ENCODE assay signal across 25 cellular contexts in genomic region chrX:146127617-146128016, GRCh38.
"Had no signal": no experiment of that assay in that cellular context is flagged by ENCODE, and none has a peak within 500 bp of the region (broad histone marks: within the 10 kb centered on the region; RNA-seq: fewer than 3 reads in every experiment).

No MANE protein-coding gene starts in this region.

- H3K27me3 ChIP-seq: esophagus muscularis mucosa, foreskin keratinocyte, gastroesophageal sphincter, heart right ventricle, left lung had no signal

- H3K36me3 Mint-ChIP-seq: mesothelial cell of epicardium; naive B cell; naive thymus-derived CD8-positive, alpha-beta T cell had no signal

- H3K27me3 Mint-ChIP-seq: naive B cell; naive thymus-derived CD8-positive, alpha-beta T cell had no signal

- H3K4me1 ChIP-seq: esophagus muscularis mucosa, foreskin keratinocyte, gastroesophageal sphincter, heart right ventricle, left lung, lower lobe of right lung had no signal

- H3K27ac Mint-ChIP-seq: mesothelial cell of epicardium; naive B cell; naive thymus-derived CD8-positive, alpha-beta T cell had no signal

- H3K4me3 Mint-ChIP-seq: mesothelial cell of epicardium; naive B cell; naive thymus-derived CD8-positive, alpha-beta T cell had no signal

- DNase-seq: dermis blood vessel endothelial cell; dorsolateral prefrontal cortex; effector CD4-positive, alpha-beta T cell; effector memory CD4-positive, alpha-beta T cell; foreskin keratinocyte; glutamatergic neuron; head of caudate nucleus; heart right ventricle; hippocampal formation; left cardiac atrium; left lung; left ventricle myocardium superior; lower lobe of right lung; mesenchymal stem cell; mucosa of descending colon; naive B cell; naive thymus-derived CD8-positive, alpha-beta T cell had no signal

- H3K9me3 ChIP-seq: esophagus muscularis mucosa, gastroesophageal sphincter, left lung, lower lobe of right lung, mucosa of descending colon had no signal

- H3K27ac ChIP-seq: coronary artery, dorsolateral prefrontal cortex, esophagus muscularis mucosa, foreskin keratinocyte, gastroesophageal sphincter, heart right ventricle, left lung, lower lobe of right lung had no signal

- H3K4me3 ChIP-seq: coronary artery, dorsolateral prefrontal cortex, esophagus muscularis mucosa, gastroesophageal sphincter, heart right ventricle, left lung, lower lobe of right lung, mucosa of descending colon had no signal

- FAIRE-seq: endothelial cell of umbilical vein, frontal cortex, islet of Langerhans, keratinocyte had no signal

- ATAC-seq: foreskin keratinocyte; gastroesophageal sphincter; heart right ventricle; left cardiac atrium; left lung; left ventricle myocardium superior; lower lobe of right lung; mucosa of descending colon; naive thymus-derived CD8-positive, alpha-beta T cell had no signal

- H3K4me1 Mint-ChIP-seq: mesothelial cell of epicardium; naive B cell; naive thymus-derived CD8-positive, alpha-beta T cell had no signal

- H3K36me3 ChIP-seq: esophagus muscularis mucosa, gastroesophageal sphincter, heart right ventricle, left lung, lower lobe of right lung had no signal
